8 cellular contexts compared by ENCODE assay signal in genomic region chrX:106726485-106727437, GRCh38. TPM values are rescaled to one million over a fixed set of nuclear protein-coding genes. Genes with fewer than 3 reads are reported as not detected.
DNase-seq lines count a peak whose midpoint lies in the region; ATAC-seq and TF ChIP-seq lines count a peak whose summit lies in the region.

A gene with protein sequence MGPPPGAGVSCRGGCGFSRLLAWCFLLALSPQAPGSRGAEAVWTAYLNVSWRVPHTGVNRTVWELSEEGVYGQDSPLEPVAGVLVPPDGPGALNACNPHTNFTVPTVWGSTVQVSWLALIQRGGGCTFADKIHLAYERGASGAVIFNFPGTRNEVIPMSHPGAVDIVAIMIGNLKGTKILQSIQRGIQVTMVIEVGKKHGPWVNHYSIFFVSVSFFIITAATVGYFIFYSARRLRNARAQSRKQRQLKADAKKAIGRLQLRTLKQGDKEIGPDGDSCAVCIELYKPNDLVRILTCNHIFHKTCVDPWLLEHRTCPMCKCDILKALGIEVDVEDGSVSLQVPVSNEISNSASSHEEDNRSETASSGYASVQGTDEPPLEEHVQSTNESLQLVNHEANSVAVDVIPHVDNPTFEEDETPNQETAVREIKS (plus strand): TSS chrX:106726701. CDS start chrX:106726914, 213 bp downstream.

- peak within 1 kb of the TSS in 1 of 2 donors; percentile 14 for H3K9ac ChIP-seq in stomach smooth muscle (ENCODE audit: low read length in 2 of 2)

- H3K36me3 ChIP-seq in right lobe of liver (no peaks in the 10 kb centered on the region), stomach smooth muscle (ENCODE audit: control insufficient read depth in 2 of 2, insufficient read depth in 2 of 2, low read length in 2 of 2) (no peaks in the 10 kb centered on the region)

- H3K4me1 ChIP-seq in right lobe of liver (no peaks in the 10 kb centered on the region), stomach smooth muscle (ENCODE audit: control insufficient read depth, insufficient read depth, low read length) (peaks cover 4% of the 10 kb centered on the region)

- TF ChIP-seq CTCF in coronary artery (IDR thresholded peaks at IDR 0.05) (no peak), right lobe of liver (IDR thresholded peaks at IDR 0.05) (no peak)

- TF ChIP-seq POLR2A in right lobe of liver (IDR thresholded peaks at IDR 0.05) = peak; percentile 79

- H3K4me3 ChIP-seq in coronary artery (peak within 1 kb of the TSS; percentile 61), right lobe of liver (peak within 1 kb of the TSS; percentile 42 to 70 (median 70)), stomach smooth muscle (ENCODE audit: low read length in 2 of 2) (peak within 1 kb of the TSS; percentile 49 to 65)

- peak; percentile 11 for DNase-seq in activated naive CD4-positive, alpha-beta T cell treated with Interleukin-2 at 50 U/mL for 16 hours
- no peak for DNase-seq in activated naive CD4-positive, alpha-beta T cell (lab: John Stamatoyannopoulos, UW)
- DNase-seq in SHP77 (lab: John Stamatoyannopoulos, UW) = peak; percentile 76 to 89
- no peak for DNase-seq in coronary artery (ENCODE audit: low spot score)
- DNase-seq in right lobe of liver = peak; percentile 79 to 86 (median 84)
- no peak for DNase-seq in NCI-H187 treated with DMSO at 0.1 percent for 48 hours (lab: John Stamatoyannopoulos, UW)
- no peak for DNase-seq in NK-92 treated with Interleukin-12 subunit alpha and Interleukin-12 subunit beta, amount 100 ng/mL, for 24 hours (lab: John Stamatoyannopoulos, UW)

- intact Hi-C loops in right lobe of liver (cut with DNase I) = no loop called here

- H3K27ac ChIP-seq in coronary artery = no peak within 1 kb of the TSS
- peak within 1 kb of the TSS; percentile 15 to 84 (median 49) for H3K27ac ChIP-seq in right lobe of liver
- H3K27ac ChIP-seq in stomach smooth muscle (ENCODE audit: low read length) = no peak within 1 kb of the TSS

- 40% methylated on average over 25 of the region's 79 CpGs for WGBS in right lobe of liver (ENCODE audit: insufficient coverage, low coverage, low lambda C conversion rate, missing lambda C conversion rate)

- H3K27me3 ChIP-seq in right lobe of liver (no peaks in the 10 kb centered on the region), stomach smooth muscle (ENCODE audit: control insufficient read depth in 1 of 2, insufficient read depth in 2 of 2, low read length in 2 of 2) (peaks cover 15 to 17% of the 10 kb centered on the region in 2 donors)

- H3K9me3 ChIP-seq in right lobe of liver (no peaks in the 10 kb centered on the region), stomach smooth muscle (ENCODE audit: control insufficient read depth in 2 of 2, low read length in 2 of 2) (peaks cover 0 to 5% of the 10 kb centered on the region in 2 donors)

- ATAC-seq in right lobe of liver = peak; percentile 89 to 94 (median 92)

RNA-seq across cellular contexts. Expression of the gene that starts here (rescaled TPM):
- total RNA-seq in right lobe of liver = 10 to 100 TPM; 39.4 to 48.7 (median 45.4) TPM

Comparison
In these comparisons a context has a peak if more than half of its experiments do, and no peak if none do; other contexts are left out.
1. DNase-seq: peak in activated naive CD4-positive, alpha-beta T cell treated with Interleukin-2 at 50 U/mL for 16 hours (single experiment), SHP77 (2 of 2) and right lobe of liver (3 of 3); none in activated naive CD4-positive, alpha-beta T cell (0 of 4), coronary artery (single experiment), NCI-H187 treated with DMSO at 0.1 percent for 48 hours (single experiment) and NK-92 treated with Interleukin-12 subunit alpha and Interleukin-12 subunit beta, amount 100 ng/mL, for 24 hours (single experiment).
2. H3K27ac ChIP-seq: peak in right lobe of liver (3 of 3); none in coronary artery (0 of 2) and stomach smooth muscle (single experiment).
3. Peak in every context shown above with its lines, with median percentiles within 50 percentile points of each other: H3K4me3 ChIP-seq.